ENCODE assay signal across 1 cellular context in genomic region chr12:67784831-67785230, GRCh38.
TF ChIP-seq lines count a peak whose summit lies in the region.

No MANE protein-coding gene starts in this region.

TF ChIP-seq in SK-N-SH treated with all-trans-retinoic acid at 6 μM for 48 hours, 23 proteins besides CTCF, POLR2A, EP300 and RAD21 (continued from another document):
- TF ChIP-seq TSHZ2 (CRISPR knock-in tag; IDR thresholded peaks at IDR 0.05): no peak
- TF ChIP-seq PPARA (CRISPR knock-in tag; IDR thresholded peaks at IDR 0.05; ENCODE audit: borderline replicate concordance): no peak
- TF ChIP-seq ARNTL (CRISPR knock-in tag; IDR thresholded peaks at IDR 0.05; ENCODE audit: borderline replicate concordance, low read depth): no peak
- no peak for TF ChIP-seq SNAI2 (CRISPR knock-in tag; IDR thresholded peaks at IDR 0.05)
- TF ChIP-seq BACH2 (CRISPR knock-in tag; IDR thresholded peaks at IDR 0.05; ENCODE audit: borderline replicate concordance): no peak
- TF ChIP-seq, protein P1, sequence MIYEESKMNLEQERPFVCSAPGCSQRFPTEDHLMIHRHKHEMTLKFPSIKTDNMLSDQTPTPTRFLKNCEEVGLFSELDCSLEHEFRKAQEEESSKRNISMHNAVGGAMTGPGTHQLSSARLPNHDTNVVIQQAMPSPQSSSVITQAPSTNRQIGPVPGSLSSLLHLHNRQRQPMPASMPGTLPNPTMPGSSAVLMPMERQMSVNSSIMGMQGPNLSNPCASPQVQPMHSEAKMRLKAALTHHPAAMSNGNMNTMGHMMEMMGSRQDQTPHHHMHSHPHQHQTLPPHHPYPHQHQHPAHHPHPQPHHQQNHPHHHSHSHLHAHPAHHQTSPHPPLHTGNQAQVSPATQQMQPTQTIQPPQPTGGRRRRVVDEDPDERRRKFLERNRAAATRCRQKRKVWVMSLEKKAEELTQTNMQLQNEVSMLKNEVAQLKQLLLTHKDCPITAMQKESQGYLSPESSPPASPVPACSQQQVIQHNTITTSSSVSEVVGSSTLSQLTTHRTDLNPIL (CRISPR knock-in tag; IDR thresholded peaks at IDR 0.05; ENCODE audit: low read depth): no peak
- TF ChIP-seq ZNF70 (CRISPR knock-in tag; IDR thresholded peaks at IDR 0.05): no peak
- TF ChIP-seq CSDC2 (CRISPR knock-in tag; IDR thresholded peaks at IDR 0.05): no peak
- TF ChIP-seq ZNF565 (CRISPR knock-in tag; conservative IDR thresholded peaks at IDR 0.05; ENCODE audit: low read depth): no peak
- TF ChIP-seq, protein P2, sequence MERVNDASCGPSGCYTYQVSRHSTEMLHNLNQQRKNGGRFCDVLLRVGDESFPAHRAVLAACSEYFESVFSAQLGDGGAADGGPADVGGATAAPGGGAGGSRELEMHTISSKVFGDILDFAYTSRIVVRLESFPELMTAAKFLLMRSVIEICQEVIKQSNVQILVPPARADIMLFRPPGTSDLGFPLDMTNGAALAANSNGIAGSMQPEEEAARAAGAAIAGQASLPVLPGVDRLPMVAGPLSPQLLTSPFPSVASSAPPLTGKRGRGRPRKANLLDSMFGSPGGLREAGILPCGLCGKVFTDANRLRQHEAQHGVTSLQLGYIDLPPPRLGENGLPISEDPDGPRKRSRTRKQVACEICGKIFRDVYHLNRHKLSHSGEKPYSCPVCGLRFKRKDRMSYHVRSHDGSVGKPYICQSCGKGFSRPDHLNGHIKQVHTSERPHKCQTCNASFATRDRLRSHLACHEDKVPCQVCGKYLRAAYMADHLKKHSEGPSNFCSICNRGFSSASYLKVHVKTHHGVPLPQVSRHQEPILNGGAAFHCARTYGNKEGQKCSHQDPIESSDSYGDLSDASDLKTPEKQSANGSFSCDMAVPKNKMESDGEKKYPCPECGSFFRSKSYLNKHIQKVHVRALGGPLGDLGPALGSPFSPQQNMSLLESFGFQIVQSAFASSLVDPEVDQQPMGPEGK (CRISPR knock-in tag; IDR thresholded peaks at IDR 0.05; ENCODE audit: borderline replicate concordance): no peak
- TF ChIP-seq ZFP30 (CRISPR knock-in tag; IDR thresholded peaks at IDR 0.05): no peak
